Comparison of ENCODE assay signal across 1 cellular context in the genomic region with DNA sequence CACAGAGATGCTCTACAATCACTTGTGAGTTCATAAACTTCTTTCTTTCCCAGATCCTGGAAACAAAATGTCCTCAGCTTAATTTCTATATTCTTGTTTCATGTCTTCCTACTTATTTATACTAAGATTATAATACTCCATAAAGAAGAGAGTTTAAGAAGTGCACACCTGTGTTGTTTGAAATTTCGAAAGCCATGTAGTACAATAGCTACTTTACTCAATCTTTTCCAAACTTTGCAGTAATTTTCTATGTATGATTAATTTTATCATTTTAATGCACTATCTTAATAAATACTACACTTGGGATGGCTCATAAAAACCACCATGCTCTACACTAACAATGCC.
TF ChIP-seq lines count a peak whose summit lies in the region.

No MANE protein-coding gene starts in this region.

TF ChIP-seq in liver, 16 proteins besides CTCF, POLR2A, EP300 and RAD21 (continued from another document):
- TF ChIP-seq, protein P1, sequence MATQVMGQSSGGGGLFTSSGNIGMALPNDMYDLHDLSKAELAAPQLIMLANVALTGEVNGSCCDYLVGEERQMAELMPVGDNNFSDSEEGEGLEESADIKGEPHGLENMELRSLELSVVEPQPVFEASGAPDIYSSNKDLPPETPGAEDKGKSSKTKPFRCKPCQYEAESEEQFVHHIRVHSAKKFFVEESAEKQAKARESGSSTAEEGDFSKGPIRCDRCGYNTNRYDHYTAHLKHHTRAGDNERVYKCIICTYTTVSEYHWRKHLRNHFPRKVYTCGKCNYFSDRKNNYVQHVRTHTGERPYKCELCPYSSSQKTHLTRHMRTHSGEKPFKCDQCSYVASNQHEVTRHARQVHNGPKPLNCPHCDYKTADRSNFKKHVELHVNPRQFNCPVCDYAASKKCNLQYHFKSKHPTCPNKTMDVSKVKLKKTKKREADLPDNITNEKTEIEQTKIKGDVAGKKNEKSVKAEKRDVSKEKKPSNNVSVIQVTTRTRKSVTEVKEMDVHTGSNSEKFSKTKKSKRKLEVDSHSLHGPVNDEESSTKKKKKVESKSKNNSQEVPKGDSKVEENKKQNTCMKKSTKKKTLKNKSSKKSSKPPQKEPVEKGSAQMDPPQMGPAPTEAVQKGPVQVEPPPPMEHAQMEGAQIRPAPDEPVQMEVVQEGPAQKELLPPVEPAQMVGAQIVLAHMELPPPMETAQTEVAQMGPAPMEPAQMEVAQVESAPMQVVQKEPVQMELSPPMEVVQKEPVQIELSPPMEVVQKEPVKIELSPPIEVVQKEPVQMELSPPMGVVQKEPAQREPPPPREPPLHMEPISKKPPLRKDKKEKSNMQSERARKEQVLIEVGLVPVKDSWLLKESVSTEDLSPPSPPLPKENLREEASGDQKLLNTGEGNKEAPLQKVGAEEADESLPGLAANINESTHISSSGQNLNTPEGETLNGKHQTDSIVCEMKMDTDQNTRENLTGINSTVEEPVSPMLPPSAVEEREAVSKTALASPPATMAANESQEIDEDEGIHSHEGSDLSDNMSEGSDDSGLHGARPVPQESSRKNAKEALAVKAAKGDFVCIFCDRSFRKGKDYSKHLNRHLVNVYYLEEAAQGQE (IDR thresholded peaks at IDR 0.05): no peak
- no peak for TF ChIP-seq TAF1 (conservative IDR thresholded peaks at IDR 0.05)
